In genomic region chr19:55454787-55455243, GRCh38 we compare ENCODE assay signal across 8 cellular contexts. TPM values are rescaled to one million over a fixed set of nuclear protein-coding genes. Genes with fewer than 3 reads are reported as not detected.
DNase-seq lines count a peak whose midpoint lies in the region; ATAC-seq, FAIRE-seq and TF ChIP-seq lines count a peak whose summit lies in the region.

No MANE protein-coding gene starts in this region.

- ATAC-seq in HG02852 (IDR thresholded peaks at IDR 0.05; ENCODE audit: unreplicated experiment), result no peak

- intact Hi-C loops in CD14-positive monocyte (cut with micrococcal nuclease), result loop anchor here (10.0 kb wide), 2 partner anchors 160 to 310 kb away; partner anchors contain the start of gene TNNT1 (in 1 of the 2)

- no peak for DNase-seq in CD14-positive monocyte (ENCODE audit: low spot score)
- peak; percentile 49 for DNase-seq in HK-2 (ENCODE audit: unreplicated experiment)
- DNase-seq in urothelium cell line (ENCODE audit: low spot score), result peak; percentile 56
- no peak for DNase-seq in kidney glomerular epithelial cell (lab: John Stamatoyannopoulos, UW)

- H3K9me3 Mint-ChIP-seq in CD14-positive monocyte (peaks cover 0 to 14% (median 9%) of the 10 kb centered on the region in 7 donors), brain (no peaks in the 10 kb centered on the region)

- H3K27me3 Mint-ChIP-seq in CD14-positive monocyte (ENCODE audit: low read depth in 3 of 3) (peaks cover 27 to 36% (median 29%) of the 10 kb centered on the region in 3 donors), brain (peaks cover 22% of the 10 kb centered on the region)

- no peaks in the 10 kb centered on the region for H3K79me2 ChIP-seq in SU-DHL-6 (ENCODE audit: insufficient read depth, low read length)

- no peak overlapping the region for H3K4me3 Mint-ChIP-seq in CD14-positive monocyte
- peak overlapping the region in 1 of 5 experiments; percentile 54 for H3K4me3 Mint-ChIP-seq in brain

- H4K20me1 ChIP-seq in SU-DHL-6 (ENCODE audit: low read depth, low read length), result no peaks in the 10 kb centered on the region

- H3K27ac Mint-ChIP-seq in CD14-positive monocyte (no peak overlapping the region), brain (peak overlapping the region in 3 of 5 experiments; percentile 10 to 31 (median 26))

- H3K27me3 ChIP-seq in SU-DHL-6 (ENCODE audit: low read length) (no peaks in the 10 kb centered on the region), liver (ENCODE audit: control insufficient read depth in 4 of 4, insufficient read depth in 4 of 4, low read length in 3 of 4) (no peaks in the 10 kb centered on the region)

- H3K9me2 ChIP-seq in SU-DHL-6 (replicated peaks; ENCODE audit: insufficient read depth, low read length), result no peaks in the 10 kb centered on the region

- H3K4me1 ChIP-seq in liver (ENCODE audit: control insufficient read depth in 4 of 4, insufficient read depth in 4 of 4, low read length in 3 of 4), result peaks cover 6 to 8% (median 7%) of the 10 kb centered on the region in 4 donors

- H3K4me1 Mint-ChIP-seq in CD14-positive monocyte, result peaks cover 9% of the 10 kb centered on the region
- H3K4me1 Mint-ChIP-seq in brain, result peaks cover 49% of the 10 kb centered on the region

- TF ChIP-seq CTCF in CD14-positive monocyte (IDR thresholded peaks at IDR 0.05) (peak; percentile 62), SU-DHL-6 (IDR thresholded peaks at IDR 0.05; ENCODE audit: insufficient read depth, low read length, poor library complexity, severe bottlenecking) (peak; percentile 76), brain (conservative IDR thresholded peaks at IDR 0.05) (peak; percentile 44 to 57), liver (IDR thresholded peaks at IDR 0.05; ENCODE audit: low read depth, low read length, missing input control) (peak; percentile 37)

- no peak overlapping the region for H3K4me2 ChIP-seq in SU-DHL-6 (ENCODE audit: low read depth, low read length, poor library complexity, severe bottlenecking)

- H2AFZ ChIP-seq in SU-DHL-6 (ENCODE audit: low read depth, low read length, severe bottlenecking), result no peak overlapping the region

- H3K36me3 ChIP-seq in SU-DHL-6 (ENCODE audit: low read length) (no peaks in the 10 kb centered on the region), liver (ENCODE audit: control insufficient read depth in 4 of 4, insufficient read depth in 3 of 4, low read depth in 1 of 4, low read length in 3 of 4) (peaks cover 0 to 13% (median 4%) of the 10 kb centered on the region in 4 donors)

- H3K4me3 ChIP-seq in SU-DHL-6 (ENCODE audit: insufficient read depth, low read length, poor library complexity, severe bottlenecking), result no peak overlapping the region
- no peak overlapping the region for H3K4me3 ChIP-seq in liver (ENCODE audit: low read depth in 1 of 3, low read length in 3 of 3)

- H3K9ac ChIP-seq in SU-DHL-6 (ENCODE audit: low read length) (no peak overlapping the region), liver (ENCODE audit: low read depth in 1 of 2, low read length in 2 of 2) (no peak overlapping the region)

- 82% methylated on average over 14 of the region's 14 CpGs for WGBS in liver

- no peak for TF ChIP-seq RAD21 in liver (IDR thresholded peaks at IDR 0.05)

- H3K36me3 Mint-ChIP-seq in CD14-positive monocyte (peaks cover 17 to 29% of the 10 kb centered on the region in 2 donors), brain (peaks cover 4% of the 10 kb centered on the region)

- no peaks in the 10 kb centered on the region for H3K9me3 ChIP-seq in SU-DHL-6 (ENCODE audit: insufficient read depth, low read length)
- no peaks in the 10 kb centered on the region for H3K9me3 ChIP-seq in liver (ENCODE audit: control insufficient read depth in 4 of 4, low read length in 3 of 4)

- FAIRE-seq in urothelium cell line (lab: Jason Lieb, UNC), result no peak

- H3K27ac ChIP-seq in SU-DHL-6 (ENCODE audit: low read depth, low read length) (no peak overlapping the region), liver (ENCODE audit: low read depth in 1 of 2, low read length in 2 of 2) (no peak overlapping the region)

- H3F3A ChIP-seq in SU-DHL-6 (ENCODE audit: insufficient read depth), result peaks cover 11% of the 10 kb centered on the region; the same call in 1 of the 2 replicates

TF ChIP-seq in liver, 16 proteins besides CTCF, POLR2A, EP300 and RAD21:
- no peak for TF ChIP-seq HNF4G (IDR thresholded peaks at IDR 0.05)
- TF ChIP-seq RXRA (IDR thresholded peaks at IDR 0.05), result no peak
- no peak for TF ChIP-seq EGR1 (IDR thresholded peaks at IDR 0.05; ENCODE audit: low read depth in 2 of 2)
- no peak for TF ChIP-seq GABPA (IDR thresholded peaks at IDR 0.05 in 1 of 2, conservative IDR thresholded peaks at IDR 0.05 in 1 of 2)
- no peak for TF ChIP-seq JUND (IDR thresholded peaks at IDR 0.05)
- TF ChIP-seq NR2F2 (IDR thresholded peaks at IDR 0.05), result no peak
- TF ChIP-seq FOXA1 (IDR thresholded peaks at IDR 0.05), result no peak
- TF ChIP-seq HNF4A (conservative IDR thresholded peaks at IDR 0.05), result no peak
- no peak for TF ChIP-seq ZBTB33 (IDR thresholded peaks at IDR 0.05)
- TF ChIP-seq FOXA2 (IDR thresholded peaks at IDR 0.05), result no peak
- no peak for TF ChIP-seq ATF3 (IDR thresholded peaks at IDR 0.05)
- TF ChIP-seq REST (IDR thresholded peaks at IDR 0.05), result no peak
- TF ChIP-seq YY1 (IDR thresholded peaks at IDR 0.05), result no peak
- TF ChIP-seq TAF1 (conservative IDR thresholded peaks at IDR 0.05), result no peak
- no peak for TF ChIP-seq MAX (IDR thresholded peaks at IDR 0.05)
- TF ChIP-seq SP1 (IDR thresholded peaks at IDR 0.05), result no peak

RNA-seq across cellular contexts. Expression of gene ISOC2, which starts 6.6 kb away (rescaled TPM):
- polyA plus RNA-seq in CD14-positive monocyte (10 to 100 TPM; 14.9 to 20.2 TPM), brain (ENCODE audit: insufficient read depth, low read depth, low replicate concordance) (43.8 TPM), liver (100 to 1,000 TPM; 136 to 181 TPM)
- 100 to 1,000 TPM in 1 of 2 donors, 10 to 100 TPM in 1; 49.1 to 101 TPM for total RNA-seq in liver

RNA-seq across cellular contexts. Expression of gene C19orf85, which starts 9.7 kb away (rescaled TPM):
- not detected for polyA plus RNA-seq in CD14-positive monocyte
- polyA plus RNA-seq in brain (ENCODE audit: insufficient read depth, low read depth, low replicate concordance), result 3.1 TPM
- total RNA-seq in liver, result not detected
- polyA plus RNA-seq in liver, result not detected

RNA-seq across cellular contexts. Expression of gene SHISA7, which starts 11.7 kb away (rescaled TPM):
- polyA plus RNA-seq in CD14-positive monocyte (not detected), brain (ENCODE audit: insufficient read depth, low read depth, low replicate concordance) (6.0 TPM), liver (not detected)
- total RNA-seq in liver, result 1 to 10 TPM in 1 of 2 donors, not detected in 1; 1.6 TPM

RNA-seq across cellular contexts. Expression of gene ZNF628, which starts 21.6 kb away (rescaled TPM):
- under 1 TPM in 1 of 2 donors, not detected in 1; 0.50 TPM for polyA plus RNA-seq in CD14-positive monocyte
- polyA plus RNA-seq in brain (ENCODE audit: insufficient read depth, low read depth, low replicate concordance), result 6.5 TPM
- total RNA-seq in liver, result 1 to 10 TPM; 1.1 to 1.9 TPM
- polyA plus RNA-seq in liver, result 1 to 10 TPM in 1 of 2 donors, under 1 TPM in 1; 0.99 to 4.4 TPM

RNA-seq across cellular contexts. Expression of gene NAT14, which starts 30.2 kb away (rescaled TPM):
- polyA plus RNA-seq in CD14-positive monocyte (1 to 10 TPM; 1.5 to 1.9 TPM), brain (ENCODE audit: insufficient read depth, low read depth, low replicate concordance) (95.6 TPM), liver (1 to 10 TPM; 2.6 to 3.5 TPM)
- total RNA-seq in liver, result 1 to 10 TPM; 1.4 to 3.7 TPM

Comparison
In these comparisons a context has a peak if more than half of its experiments do, and no peak if none do; other contexts are left out.
1. DNase-seq: peak in HK-2 (single experiment) and urothelium cell line (single experiment); none in CD14-positive monocyte (single experiment) and kidney glomerular epithelial cell (single experiment).
2. H3K27ac Mint-ChIP-seq: peak in brain (3 of 5); none in CD14-positive monocyte (0 of 7).
3. Peak in every context shown above with its lines, with median percentiles within 50 percentile points of each other: CTCF ChIP-seq.